ENCODE assay signal across 25 cellular contexts in the genomic region with DNA sequence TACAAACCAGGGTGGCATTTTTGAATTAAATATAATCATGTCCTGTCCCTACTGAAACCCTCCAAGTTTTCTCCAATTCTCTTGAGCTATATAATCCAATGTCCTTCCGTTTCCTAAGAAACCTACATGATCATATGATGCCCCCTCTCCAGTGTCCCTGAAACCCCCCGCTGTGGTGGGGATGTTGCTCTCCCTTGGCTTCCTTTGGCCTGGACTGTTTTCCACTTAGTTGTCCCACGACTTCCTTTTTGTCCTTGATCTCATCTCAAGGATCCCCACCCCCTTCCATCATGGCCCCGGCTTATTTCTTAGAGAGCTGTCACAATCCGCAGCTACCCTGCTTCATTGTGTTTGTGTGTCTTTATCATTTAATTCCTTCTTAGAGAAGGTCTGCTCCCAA.
"Had no signal": no experiment of that assay in that cellular context is flagged by ENCODE, and none has a peak within 500 bp of the region (broad histone marks: within the 10 kb centered on the region; RNA-seq: fewer than 3 reads in every experiment).

No MANE protein-coding gene starts in this region.

- ATAC-seq: activated CD4-positive, alpha-beta T cell treated with anti-CD3 and anti-CD28 coated beads for 36 hours; activated T-cell treated with anti-CD3 and anti-CD28 coated beads, Interleukin-2, amount 50 U/mL, for 4 hours; activated T-helper 17 cell treated with anti-CD3 and anti-CD28 coated beads, Interleukin-2, amount 50 U/mL, for 72 hours; gastroesophageal sphincter had no signal

- H3K4me3 ChIP-seq: coronary artery, dorsolateral prefrontal cortex, esophagus squamous epithelium, gastroesophageal sphincter had no signal

- H3K27me3 ChIP-seq: brain microvascular endothelial cell had no signal

- H3K4me1 Mint-ChIP-seq: activated T-helper 17 cell treated with anti-CD3 and anti-CD28 coated beads, Interleukin-2, amount 50 U/mL, for 72 hours had no signal

- DNase-seq: activated CD4-positive, alpha-beta memory T cell treated with anti-CD3 and anti-CD28 coated beads for 36 hours; activated CD4-positive, alpha-beta T cell treated with anti-CD3 and anti-CD28 coated beads for 36 hours; activated CD4-positive, CD25-positive, alpha-beta regulatory T cell; activated CD4-positive, CD25-positive, alpha-beta regulatory T cell treated with anti-CD3 and anti-CD28 coated beads, Interleukin-2, amount 50 U/mL, for 72 hours; activated effector memory CD4-positive, alpha-beta T cell treated with Interleukin-2 at 50 U/mL for 16 hours; activated gamma-delta T cell treated with Interleukin-2 at 50 U/mL for 16 hours; activated naive CD4-positive, alpha-beta T cell treated with anti-CD3 and anti-CD28 coated beads, Interleukin-2, amount 50 U/mL, for 16 hours; activated naive CD4-positive, alpha-beta T cell treated with Interleukin-2 at 50 U/mL for 16 hours; activated T-cell treated with anti-CD3 and anti-CD28 coated beads, Interleukin-2, amount 50 U/mL, for 4 hours; amniotic stem cell; anterior cingulate cortex; brain microvascular endothelial cell; dorsolateral prefrontal cortex; effector memory CD4-positive, alpha-beta T cell; erythroblast; esophagus squamous epithelium; foreskin melanocyte; T-helper 2 cell had no signal

- H3K27ac Mint-ChIP-seq: activated CD4-positive, alpha-beta memory T cell treated with anti-CD3 and anti-CD28 coated beads for 36 hours; activated CD4-positive, alpha-beta T cell treated with anti-CD3 and anti-CD28 coated beads for 36 hours; activated CD4-positive, alpha-beta T cell treated with anti-CD3 and anti-CD28 coated beads, Interleukin-2, amount 10 ng/mL, durations not matched to agents 24 days and 14 days; activated naive CD8-positive, alpha-beta T cell; activated T-helper 17 cell treated with anti-CD3 and anti-CD28 coated beads, Interleukin-2, amount 50 U/mL, for 72 hours; dendritic cell treated with granulocyte-macrophage colony-stimulating factor and Interleukin-4, amounts not matched to agents 40 ng/mL and 50 ng/mL, for 4 days had no signal

- H3K27ac ChIP-seq: brain microvascular endothelial cell, coronary artery, dorsolateral prefrontal cortex, gastroesophageal sphincter had no signal

- H3K36me3 ChIP-seq: brain microvascular endothelial cell, esophagus squamous epithelium, gastroesophageal sphincter had no signal

- H3K27me3 Mint-ChIP-seq: activated CD4-positive, alpha-beta T cell treated with anti-CD3 and anti-CD28 coated beads for 36 hours; activated T-helper 17 cell treated with anti-CD3 and anti-CD28 coated beads, Interleukin-2, amount 50 U/mL, for 72 hours had no signal

- H3K4me3 Mint-ChIP-seq: activated CD4-positive, alpha-beta memory T cell treated with anti-CD3 and anti-CD28 coated beads for 36 hours; activated CD4-positive, alpha-beta T cell treated with anti-CD3 and anti-CD28 coated beads for 36 hours; activated CD4-positive, alpha-beta T cell treated with anti-CD3 and anti-CD28 coated beads, Interleukin-2, amount 10 ng/mL, durations not matched to agents 24 days and 14 days; activated naive CD8-positive, alpha-beta T cell; activated T-cell treated with anti-CD3 and anti-CD28 coated beads, Interleukin-2, amount 50 U/mL, for 4 hours; activated T-helper 17 cell treated with anti-CD3 and anti-CD28 coated beads, Interleukin-2, amount 50 U/mL, for 72 hours; central memory CD8-positive, alpha-beta T cell; dendritic cell treated with granulocyte-macrophage colony-stimulating factor and Interleukin-4, amounts not matched to agents 40 ng/mL and 50 ng/mL, for 4 days had no signal

- H3K9me3 ChIP-seq: gastroesophageal sphincter had no signal

- H3K9me3 Mint-ChIP-seq: activated CD4-positive, alpha-beta T cell treated with anti-CD3 and anti-CD28 coated beads, Interleukin-2, amount 10 ng/mL, durations not matched to agents 24 days and 14 days; activated T-helper 17 cell treated with anti-CD3 and anti-CD28 coated beads, Interleukin-2, amount 50 U/mL, for 72 hours; central memory CD8-positive, alpha-beta T cell; dendritic cell treated with granulocyte-macrophage colony-stimulating factor and Interleukin-4, amounts not matched to agents 40 ng/mL and 50 ng/mL, for 4 days had no signal

- H3K36me3 Mint-ChIP-seq: activated CD4-positive, alpha-beta memory T cell treated with anti-CD3 and anti-CD28 coated beads for 36 hours; activated naive CD8-positive, alpha-beta T cell had no signal
